ENCODE assay signal across 8 cellular contexts in genomic region chr1:44810101-44810761, GRCh38. TPM values are rescaled to one million over a fixed set of nuclear protein-coding genes. Genes with fewer than 3 reads are reported as not detected.
DNase-seq lines count a peak whose midpoint lies in the region; ATAC-seq and TF ChIP-seq lines count a peak whose summit lies in the region.

No MANE protein-coding gene starts in this region.

- TF ChIP-seq CTCF in brain (conservative IDR thresholded peaks at IDR 0.05) (no peak), lung (IDR thresholded peaks at IDR 0.05; ENCODE audit: control extremely low read depth, extremely low read depth) (no peak), thoracic aorta (IDR thresholded peaks at IDR 0.05) (no peak)

- H3K27me3 ChIP-seq in BLaER1 = no peaks in the 10 kb centered on the region
- H3K27me3 ChIP-seq in NT2/D1 (ENCODE audit: insufficient read depth, insufficient read length) = no peaks in the 10 kb centered on the region
- H3K27me3 ChIP-seq in lung (ENCODE audit: control insufficient read depth, insufficient read depth) = no peaks in the 10 kb centered on the region
- H3K27me3 ChIP-seq in thoracic aorta (replicated peaks; ENCODE audit: insufficient read depth) = no peaks in the 10 kb centered on the region

- H3K4me1 Mint-ChIP-seq in brain = peaks cover 67% of the 10 kb centered on the region

- H3K9ac ChIP-seq in BLaER1 (peak overlapping the region; percentile 56), NT2/D1 (ENCODE audit: insufficient read length, low read depth) (peak overlapping the region; percentile 59)

- H3K4me2 ChIP-seq in BLaER1 = peak overlapping the region; percentile 79

- ATAC-seq in lung (ENCODE audit: insufficient read depth, low FRiP score) = no peak
- ATAC-seq in thoracic aorta (ENCODE audit: insufficient number of reproducible peaks, low FRiP score, low read depth) = no peak
- ATAC-seq in HG02970 (IDR thresholded peaks at IDR 0.05; ENCODE audit: low FRiP score, unreplicated experiment) = no peak

- peak overlapping the region in 3 of 5 experiments; percentile 24 to 28 (median 26) for H3K4me3 Mint-ChIP-seq in brain

- H3K36me3 ChIP-seq in BLaER1 (peaks cover 18% of the 10 kb centered on the region), NT2/D1 (ENCODE audit: insufficient read depth, insufficient read length, low read length) (peaks cover 44% of the 10 kb centered on the region), lung (ENCODE audit: control insufficient read depth in 2 of 2, insufficient read depth in 2 of 2, low read length in 2 of 2) (peaks cover 2 to 15% of the 10 kb centered on the region in 2 donors), thoracic aorta (peaks cover 17% of the 10 kb centered on the region)

- no peaks in the 10 kb centered on the region for H4K20me1 ChIP-seq in BLaER1

- peaks cover 6% of the 10 kb centered on the region for H3K27me3 Mint-ChIP-seq in brain

- no peak overlapping the region for H3K4me3 ChIP-seq in BLaER1
- H3K4me3 ChIP-seq in NT2/D1 (ENCODE audit: insufficient read length, low read depth) = no peak overlapping the region
- no peak overlapping the region for H3K4me3 ChIP-seq in lung
- peak overlapping the region; percentile 59 for H3K4me3 ChIP-seq in thoracic aorta

- H3K27ac ChIP-seq in BLaER1 (peak overlapping the region; percentile 98), lung (ENCODE audit: low read depth in 1 of 2, low read length in 1 of 2) (peak overlapping the region; percentile 60 to 100), thoracic aorta (peak overlapping the region; percentile 99 to 100)

- H3K36me3 Mint-ChIP-seq in brain = peaks cover 20% of the 10 kb centered on the region

- peak overlapping the region in 4 of 5 experiments; percentile 51 to 100 (median 94) for H3K27ac Mint-ChIP-seq in brain

- H3K9me3 ChIP-seq in BLaER1 (no peaks in the 10 kb centered on the region), NT2/D1 (ENCODE audit: insufficient read depth, low read length) (no peaks in the 10 kb centered on the region), lung (ENCODE audit: control insufficient read depth in 2 of 2, insufficient read depth in 1 of 2, low read length in 1 of 2) (no peaks in the 10 kb centered on the region), thoracic aorta (no peaks in the 10 kb centered on the region)

- H3K9me3 Mint-ChIP-seq in brain = peaks cover 0 to 3% (median 0%) of the 10 kb centered on the region in 5 experiments

- WGBS in lung, 2 donors = 22 to 23% methylated on average over 12 of the region's 12 CpGs

- H3K4me1 ChIP-seq in BLaER1 (peaks cover 95% of the 10 kb centered on the region), NT2/D1 (ENCODE audit: insufficient read depth, insufficient read length) (peaks cover 45% of the 10 kb centered on the region), lung (ENCODE audit: control insufficient read depth in 2 of 2, insufficient read depth in 2 of 2, low read length in 2 of 2) (peaks cover 13 to 60% of the 10 kb centered on the region in 2 donors), thoracic aorta (ENCODE audit: control insufficient read depth in 1 of 2, low read depth in 2 of 2) (peaks cover 54 to 82% of the 10 kb centered on the region in 2 donors)

- DNase-seq in NT2/D1 (ENCODE audit: low read depth, low spot score) = no peak
- DNase-seq in lung (ENCODE audit: low spot score) = peak; percentile 82
- no peak for DNase-seq in thoracic aorta (ENCODE audit: low spot score)
- DNase-seq in NAMALWA (ENCODE audit: low spot score) = no peak
- DNase-seq in DMS114 treated with DMSO at 0.1 percent for 48 hours (lab: John Stamatoyannopoulos, UW; ENCODE audit: unreplicated experiment) = no peak

RNA-seq across cellular contexts. Expression of gene BTBD19, which starts 1.9 kb away (rescaled TPM):
- polyA plus RNA-seq in brain (ENCODE audit: insufficient read depth, low read depth, low replicate concordance) (0.42 TPM), lung (10 to 100 TPM in 1 of 2 donors, 1 to 10 TPM in 1; 5.6 to 13.8 TPM)
- total RNA-seq in lung (10 to 100 TPM in 1 of 2 donors, 1 to 10 TPM in 1; 7.0 to 20.0 TPM), thoracic aorta (10 to 100 TPM; 18.8 to 53.6 TPM)

RNA-seq across cellular contexts. Expression of gene DYNLT4, which starts 3.1 kb away (rescaled TPM):
- polyA plus RNA-seq in brain (ENCODE audit: insufficient read depth, low read depth, low replicate concordance) (not detected), lung (1 to 10 TPM; 2.3 to 6.1 TPM)
- total RNA-seq in lung (10 to 100 TPM in 1 of 2 donors, 1 to 10 TPM in 1; 1.7 to 13.0 TPM), thoracic aorta (not detected)

RNA-seq across cellular contexts. Expression of gene PLK3, which starts 10.1 kb away (rescaled TPM):
- 4.9 TPM for polyA plus RNA-seq in brain (ENCODE audit: insufficient read depth, low read depth, low replicate concordance)
- 10 to 100 TPM; 16.9 to 45.3 TPM for total RNA-seq in lung
- 10 to 100 TPM; 28.7 to 78.5 TPM for polyA plus RNA-seq in lung
- 100 to 1,000 TPM; 103 to 142 TPM for total RNA-seq in thoracic aorta

RNA-seq across cellular contexts. Expression of gene BEST4, which starts 22.3 kb away (rescaled TPM):
- 0.87 TPM for polyA plus RNA-seq in brain (ENCODE audit: insufficient read depth, low read depth, low replicate concordance)
- total RNA-seq in lung = 1 to 10 TPM in 1 of 2 donors, under 1 TPM in 1; 0.23 to 1.4 TPM
- under 1 TPM; 0.33 to 0.79 TPM for polyA plus RNA-seq in lung
- 1 to 10 TPM in 1 of 2 donors, not detected in 1; 4.1 TPM for total RNA-seq in thoracic aorta

RNA-seq across cellular contexts. Expression of gene PTCH2, which starts 32.8 kb away (rescaled TPM):
- polyA plus RNA-seq in brain (ENCODE audit: insufficient read depth, low read depth, low replicate concordance) (0.71 TPM), lung (under 1 TPM; 0.37 TPM)
- total RNA-seq in lung (1 to 10 TPM in 1 of 2 donors, under 1 TPM in 1; 0.94 to 1.7 TPM), thoracic aorta (1 to 10 TPM in 1 of 2 donors, under 1 TPM in 1; 0.95 to 1.3 TPM)
